In the genomic region with DNA sequence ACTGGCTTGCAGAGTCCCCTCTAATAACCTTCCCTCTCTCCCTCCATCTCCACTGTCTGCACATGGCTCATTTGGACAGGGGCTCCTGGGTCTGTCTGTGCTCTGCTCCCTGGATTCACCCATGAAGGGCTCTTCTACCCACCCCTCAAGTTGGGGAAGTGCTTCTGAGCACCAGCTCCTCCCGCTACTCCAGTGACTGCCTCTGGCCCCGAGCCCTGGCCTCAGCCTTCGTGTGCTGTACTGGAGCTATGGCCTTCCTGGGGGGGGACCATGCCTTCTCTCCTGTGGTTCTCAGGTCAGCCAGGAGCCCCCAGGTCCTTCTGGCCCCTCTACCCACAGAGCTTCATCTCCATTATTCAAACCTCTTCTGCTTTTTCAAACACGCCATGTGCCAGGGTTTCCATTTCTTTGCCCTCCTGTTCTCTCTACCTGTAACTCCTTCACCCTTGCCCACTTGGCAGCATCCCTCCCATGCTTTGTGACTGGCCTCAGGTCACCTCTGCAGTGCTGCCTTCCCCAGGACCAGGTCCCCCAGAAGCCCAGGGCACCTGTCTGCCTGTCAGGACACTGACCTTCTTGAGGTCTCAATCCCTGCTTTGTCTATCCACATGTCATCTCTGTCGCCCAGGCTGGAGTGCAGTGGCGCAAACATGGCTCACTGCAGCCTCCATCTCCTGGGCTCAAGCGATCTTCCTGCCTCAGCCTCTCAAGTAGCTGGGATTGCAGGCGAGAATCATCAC, we compare ENCODE assay signal across 14 cellular contexts. TPM values are rescaled to one million over a fixed set of nuclear protein-coding genes. Genes with fewer than 3 reads are reported as not detected.
DNase-seq lines count a peak whose midpoint lies in the region; ATAC-seq and TF ChIP-seq lines count a peak whose summit lies in the region.
"Had no signal": no experiment of that assay in that cellular context is flagged by ENCODE, and none has a peak within 500 bp of the region (broad histone marks: within the 10 kb centered on the region; RNA-seq: fewer than 3 reads in every experiment).

No MANE protein-coding gene starts in this region.

- intact Hi-C loops in Caco-2 (cut with micrococcal nuclease; ENCODE audit: unreplicated experiment), result no loop called here
- intact Hi-C loops in CD4-positive, alpha-beta memory T cell (cut with micrococcal nuclease), result no loop called here

- H3K4me3 Mint-ChIP-seq in Caco-2 (ENCODE audit: unreplicated experiment), result no peak overlapping the region
- peak overlapping the region in 2 of 5 experiments; percentile 28 to 37 for H3K4me3 Mint-ChIP-seq in brain
- no peak overlapping the region for H3K4me3 Mint-ChIP-seq in CD4-positive, alpha-beta memory T cell
- no peak overlapping the region for H3K4me3 Mint-ChIP-seq in HFFc6
- H3K4me3 Mint-ChIP-seq: stimulated activated naive CD8-positive, alpha-beta T cell treated with anti-CD3 and anti-CD28 coated beads, Interleukin-15, amount 100 ng/mL, for 72 hours had no signal

- 86% methylated on average over 8 of the region's 8 CpGs for WGBS in hepatocyte (ENCODE audit: low lambda C conversion rate, missing lambda C conversion rate)

- DNase-seq in Caco-2, result peak in 1 of 2 experiments; percentile 14
- DNase-seq in hepatocyte (ENCODE audit: low spot score), result no peak
- DNase-seq in CD4-positive, alpha-beta memory T cell, result no peak
- DNase-seq in HFFc6, result no peak
- DNase-seq in NCI-H345 (lab: John Stamatoyannopoulos, UW), result no peak
- DNase-seq: activated CD4-positive, alpha-beta T cell treated with anti-CD3 and anti-CD28 coated beads, Interleukin-2, amount 50 U/mL, for 4 hours; effector memory CD4-positive, alpha-beta T cell; kidney; NCI-H2107; stimulated activated naive CD8-positive, alpha-beta T cell treated with anti-CD3 and anti-CD28 coated beads, Interleukin-15, amount 100 ng/mL, for 72 hours had no signal

- no peak for ATAC-seq in HG02870 (IDR thresholded peaks at IDR 0.05; ENCODE audit: unreplicated experiment)
- ATAC-seq: stimulated activated naive CD8-positive, alpha-beta T cell treated with anti-CD3 and anti-CD28 coated beads, Interleukin-15, amount 100 ng/mL, for 72 hours had no signal

- H3K27me3 Mint-ChIP-seq in Caco-2 (ENCODE audit: insufficient read depth, unreplicated experiment), result no peaks in the 10 kb centered on the region
- H3K27me3 Mint-ChIP-seq in brain, result peaks cover 3% of the 10 kb centered on the region
- H3K27me3 Mint-ChIP-seq in CD4-positive, alpha-beta memory T cell, result peaks cover 10 to 33% of the 10 kb centered on the region in 2 donors
- peaks cover 3% of the 10 kb centered on the region; the same call in 1 of the 2 replicates for H3K27me3 Mint-ChIP-seq in HFFc6 (ENCODE audit: insufficient read depth)

- no TSS peak for BruUV-seq in Caco-2 (replicated peaks; lab: Mats Ljungman, UMichigan)

- H3K9me2 ChIP-seq in hepatocyte (replicated peaks; ENCODE audit: insufficient read depth), result no peaks in the 10 kb centered on the region

- H3K4me1 Mint-ChIP-seq in Caco-2 (ENCODE audit: low read depth, unreplicated experiment), result peaks cover 8% of the 10 kb centered on the region
- H3K4me1 Mint-ChIP-seq in brain, result peaks cover 78% of the 10 kb centered on the region
- H3K4me1 Mint-ChIP-seq in CD4-positive, alpha-beta memory T cell, result peaks cover 0 to 4% (median under 1%) of the 10 kb centered on the region in 4 donors
- H3K4me1 Mint-ChIP-seq in HFFc6 (ENCODE audit: low read depth), result peaks cover 29% of the 10 kb centered on the region

- H3K4me2 ChIP-seq in hepatocyte, result no peak overlapping the region

- CTCF ChIA-PET in Caco-2 (lab: Charles Lee), result no interaction called here
- CTCF ChIA-PET in CD4-positive, alpha-beta memory T cell (lab: Charles Lee; ENCODE audit: partially characterized antibody), result no interaction called here

- peak overlapping the region; percentile 6 for H3K27ac Mint-ChIP-seq in Caco-2 (ENCODE audit: unreplicated experiment)
- H3K27ac Mint-ChIP-seq in brain, result peak overlapping the region; percentile 48 to 96 (median 91)
- no peak overlapping the region for H3K27ac Mint-ChIP-seq in CD4-positive, alpha-beta memory T cell
- H3K27ac Mint-ChIP-seq in HFFc6, result no peak overlapping the region
- H3K27ac Mint-ChIP-seq: stimulated activated naive CD8-positive, alpha-beta T cell treated with anti-CD3 and anti-CD28 coated beads, Interleukin-15, amount 100 ng/mL, for 72 hours had no signal

- POLR2A ChIA-PET in Caco-2 (lab: Charles Lee), result no interaction called here
- POLR2A ChIA-PET in CD4-positive, alpha-beta memory T cell (lab: Charles Lee; ENCODE audit: partially characterized antibody), result no interaction called here

- no peak for TF ChIP-seq CTCF in Caco-2 (IDR thresholded peaks at IDR 0.05; ENCODE audit: insufficient read depth in 1 of 2, low read depth in 1 of 2, low read length in 1 of 2, severe bottlenecking in 1 of 2, unreplicated experiment in 1 of 2)
- TF ChIP-seq CTCF in brain (conservative IDR thresholded peaks at IDR 0.05), result no peak
- no peak for TF ChIP-seq CTCF in hepatocyte (IDR thresholded peaks at IDR 0.05; ENCODE audit: poor library complexity)
- no peak for TF ChIP-seq CTCF in HFFc6 (IDR thresholded peaks at IDR 0.05)

- H3K9me3 ChIP-seq in Caco-2 (no peaks in the 10 kb centered on the region), hepatocyte (ENCODE audit: low read depth) (no peaks in the 10 kb centered on the region)
- no peaks in the 10 kb centered on the region for H3K9me3 ChIP-seq in CD4-positive, alpha-beta memory T cell (ENCODE audit: control insufficient read depth in 1 of 2, low read length in 2 of 2)

- H3K4me1 ChIP-seq in Caco-2, result no peaks in the 10 kb centered on the region
- peaks cover 18% of the 10 kb centered on the region for H3K4me1 ChIP-seq in hepatocyte (ENCODE audit: insufficient read depth)
- no peaks in the 10 kb centered on the region for H3K4me1 ChIP-seq in CD4-positive, alpha-beta memory T cell (ENCODE audit: insufficient read depth, low read length)

- no peaks in the 10 kb centered on the region for H3K36me3 ChIP-seq in Caco-2 (ENCODE audit: control insufficient read depth, insufficient read depth, low read length)
- H3K36me3 ChIP-seq in hepatocyte (replicated peaks; ENCODE audit: insufficient read depth, low read depth), result no peaks in the 10 kb centered on the region
- no peaks in the 10 kb centered on the region for H3K36me3 ChIP-seq in CD4-positive, alpha-beta memory T cell (ENCODE audit: insufficient read depth, low read length)

- no peaks in the 10 kb centered on the region for H3K36me3 Mint-ChIP-seq in Caco-2 (ENCODE audit: insufficient read depth, unreplicated experiment)
- peaks cover 11% of the 10 kb centered on the region for H3K36me3 Mint-ChIP-seq in brain
- H3K36me3 Mint-ChIP-seq in CD4-positive, alpha-beta memory T cell, result no peaks in the 10 kb centered on the region
- no peaks in the 10 kb centered on the region for H3K36me3 Mint-ChIP-seq in HFFc6 (ENCODE audit: low read depth)

- peaks cover 100% of the 10 kb centered on the region for H3K79me2 ChIP-seq in hepatocyte

- no peaks in the 10 kb centered on the region for H3K9me3 Mint-ChIP-seq in Caco-2 (ENCODE audit: unreplicated experiment)
- H3K9me3 Mint-ChIP-seq in brain, result peaks cover 0 to 2% (median 0%) of the 10 kb centered on the region in 5 experiments
- H3K9me3 Mint-ChIP-seq in CD4-positive, alpha-beta memory T cell, result no peaks in the 10 kb centered on the region
- H3K9me3 Mint-ChIP-seq in HFFc6, result no peaks in the 10 kb centered on the region
- H3K9me3 Mint-ChIP-seq: stimulated activated naive CD8-positive, alpha-beta T cell treated with anti-CD3 and anti-CD28 coated beads, Interleukin-15, amount 100 ng/mL, for 72 hours had no signal

- no peak overlapping the region for H3K4me3 ChIP-seq in Caco-2 (ENCODE audit: low read depth, low read length)
- H3K4me3 ChIP-seq in hepatocyte, result no peak overlapping the region
- H3K4me3 ChIP-seq in skin epidermis, result no peak overlapping the region
- no peak overlapping the region for H3K4me3 ChIP-seq in CD4-positive, alpha-beta memory T cell (ENCODE audit: low read length in 2 of 2)

- H2AFZ ChIP-seq in hepatocyte, result no peak overlapping the region

- H3K27ac ChIP-seq in hepatocyte, result peak overlapping the region; percentile 25
- H3K27ac ChIP-seq in skin epidermis, result peak overlapping the region in 15 of 21 experiments; percentile 1 to 79 (median 59)
- no peak overlapping the region for H3K27ac ChIP-seq in CD4-positive, alpha-beta memory T cell (ENCODE audit: low read depth, low read length)
- H3K27ac ChIP-seq: HL-60 had no signal

- H3K27me3 ChIP-seq in Caco-2 (replicated peaks; ENCODE audit: control insufficient read depth, insufficient read depth, low read length), result no peaks in the 10 kb centered on the region
- H3K27me3 ChIP-seq in hepatocyte, result no peaks in the 10 kb centered on the region
- no peaks in the 10 kb centered on the region for H3K27me3 ChIP-seq in CD4-positive, alpha-beta memory T cell (ENCODE audit: insufficient read depth, low read length)

- H4K20me1 ChIP-seq in hepatocyte (ENCODE audit: insufficient read depth, poor library complexity, severe bottlenecking), result peaks cover 92% of the 10 kb centered on the region

RNA-seq across cellular contexts. Expression of a gene that starts 9.5 kb away (rescaled TPM):
- 11.5 and 12.9 TPM in 2 replicates for total RNA-seq in Caco-2 (2022)
- 16.3 TPM for polyA plus RNA-seq in brain (ENCODE audit: insufficient read depth, low read depth, low replicate concordance)
- 23.0 and 28.5 TPM in 2 replicates for total RNA-seq in hepatocyte
- 27.8 and 33.5 TPM in 2 replicates for polyA plus RNA-seq in hepatocyte
- under 1 TPM; 0.19 to 0.38 TPM for total RNA-seq in CD4-positive, alpha-beta memory T cell
- polyA plus RNA-seq in CD4-positive, alpha-beta memory T cell, result not detected
- 10 to 100 TPM; 12.4 to 28.4 (median 24.3) TPM for total RNA-seq in HFFc6 (2021; fragmentation: NEBNext Ultra II Directional; extraction: Animal tissue kit (Norgen Biotek cat#: 25700))

Comparison
In these comparisons a context has a peak if more than half of its experiments do, and no peak if none do; other contexts are left out.
1. H3K27ac Mint-ChIP-seq: peak in Caco-2 (single experiment) and brain (5 of 5); none in CD4-positive, alpha-beta memory T cell (0 of 7) and HFFc6 (single experiment).